Comparison of ENCODE assay signal across 32 cellular contexts in the genomic region with DNA sequence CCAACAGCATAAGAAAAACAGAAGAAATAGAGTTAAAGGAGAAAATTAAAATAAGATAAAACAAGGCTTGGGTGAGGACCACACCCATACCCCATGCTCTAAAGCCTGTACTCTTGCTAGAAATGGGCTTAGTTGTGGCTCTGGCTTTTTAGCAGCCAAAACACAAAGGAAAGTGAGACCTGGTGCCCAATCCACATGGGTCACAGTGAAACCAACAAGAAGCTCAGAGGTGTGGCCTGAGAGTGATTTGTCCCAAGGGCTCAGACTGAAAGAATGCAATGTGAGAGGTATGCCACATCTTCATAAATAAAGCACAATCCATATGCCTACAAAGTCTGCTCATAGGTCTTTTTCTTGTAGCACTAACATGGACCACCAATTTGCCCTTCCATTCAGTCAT.
"Had no signal": no experiment of that assay in that cellular context is flagged by ENCODE, and none has a peak within 500 bp of the region (broad histone marks: within the 10 kb centered on the region; RNA-seq: fewer than 3 reads in every experiment).

No MANE protein-coding gene starts in this region.

- H3K4me1 ChIP-seq: body of pancreas, esophagus muscularis mucosa, foreskin keratinocyte, gastrocnemius medialis had no signal

- H3K27ac ChIP-seq: adrenal gland, body of pancreas, esophagus muscularis mucosa, foreskin keratinocyte, gastrocnemius medialis, heart left ventricle, VCaP had no signal

- H3K4me3 Mint-ChIP-seq: activated B cell treated with CpG ODN at 0.5 μM for 24 hours; activated naive CD4-positive, alpha-beta T cell treated with anti-CD3 and anti-CD28 coated beads for 36 hours; activated naive CD4-positive, alpha-beta T cell treated with anti-CD3 and anti-CD28 coated beads, Interleukin-2, amount 50 U/mL, for 24 hours; activated naive CD8-positive, alpha-beta T cell treated with anti-CD3 and anti-CD28 coated beads for 36 hours; activated naive CD8-positive, alpha-beta T cell treated with anti-CD3 and anti-CD28 coated beads, Interleukin-2, amount 50 U/mL, for 24 hours; activated T-helper 1 cell treated with anti-CD3 and anti-CD28 coated beads, Interleukin-12 subunit alpha, Interleukin-12 subunit beta, Interleukin-2, Interleukin-4 antibody, amounts not matched to agents 30 ng/mL and 10 ng/mL and 1 ng/mL, durations not matched to agents 14 hours and 24 hours and 36 hours; effector memory CD8-positive, alpha-beta T cell had no signal

- H3K27me3 Mint-ChIP-seq: activated B cell treated with CpG ODN at 0.5 μM for 24 hours; activated naive CD4-positive, alpha-beta T cell treated with anti-CD3 and anti-CD28 coated beads, Interleukin-2, amount 50 U/mL, for 24 hours; activated naive CD8-positive, alpha-beta T cell treated with anti-CD3 and anti-CD28 coated beads for 36 hours; activated naive CD8-positive, alpha-beta T cell treated with anti-CD3 and anti-CD28 coated beads, Interleukin-2, amount 50 U/mL, for 24 hours; effector memory CD8-positive, alpha-beta T cell had no signal

- H3K27me3 ChIP-seq: adrenal gland, body of pancreas, esophagus muscularis mucosa, foreskin keratinocyte, gastrocnemius medialis, heart left ventricle had no signal

- H3K9me3 Mint-ChIP-seq: activated B cell treated with CpG ODN at 0.5 μM for 24 hours; activated naive CD4-positive, alpha-beta T cell treated with anti-CD3 and anti-CD28 coated beads for 36 hours; activated naive CD4-positive, alpha-beta T cell treated with anti-CD3 and anti-CD28 coated beads, Interleukin-2, amount 50 U/mL, for 24 hours; activated naive CD8-positive, alpha-beta T cell treated with anti-CD3 and anti-CD28 coated beads for 36 hours; activated naive CD8-positive, alpha-beta T cell treated with anti-CD3 and anti-CD28 coated beads, Interleukin-2, amount 50 U/mL, for 24 hours; activated T-helper 1 cell treated with anti-CD3 and anti-CD28 coated beads, Interleukin-12 subunit alpha, Interleukin-12 subunit beta, Interleukin-2, Interleukin-4 antibody, amounts not matched to agents 30 ng/mL and 10 ng/mL and 1 ng/mL, durations not matched to agents 14 hours and 24 hours and 36 hours; activated T-helper 2 cell treated with anti-CD3 and anti-CD28 coated beads, Interferon-gamma antibody, Interleukin-2, Interleukin-4, amounts not matched to agents 10 μg/mL and 5 μg/mL and 100 μg/mL, durations not matched to agents 14 hours and 24 hours and 36 hours; effector memory CD8-positive, alpha-beta T cell had no signal

- ATAC-seq: activated CD4-positive, CD25-positive, alpha-beta regulatory T cell treated with anti-CD3 and anti-CD28 coated beads, Interleukin-2, amount 50 U/mL, for 24 hours; activated naive CD8-positive, alpha-beta T cell treated with anti-CD3 and anti-CD28 coated beads, Interleukin-2, amount 50 U/mL, for 24 hours; body of pancreas; effector memory CD8-positive, alpha-beta T cell; foreskin keratinocyte; gastrocnemius medialis; heart left ventricle had no signal

- DNase-seq: activated B cell treated with CpG ODN at 0.5 μM for 24 hours; activated CD4-positive, alpha-beta T cell treated with anti-CD3 and anti-CD28 coated beads for 48 hours; activated CD4-positive, alpha-beta T cell treated with anti-CD3 and anti-CD28 coated beads, Interleukin-2, amount 50 U/mL, for 1 hour; activated CD4-positive, alpha-beta T cell treated with anti-CD3 and anti-CD28 coated beads, Interleukin-2, amount 50 U/mL, for 48 hours; activated CD8-positive, alpha-beta memory T cell treated with anti-CD3 and anti-CD28 coated beads, Interleukin-2, amount 50 U/mL, for 48 hours; activated effector memory CD4-positive, alpha-beta T cell treated with anti-CD3 and anti-CD28 coated beads, Interleukin-2, amount 50 U/mL, for 16 hours; activated naive CD4-positive, alpha-beta T cell treated with anti-CD3 and anti-CD28 coated beads for 36 hours; activated naive CD8-positive, alpha-beta T cell treated with anti-CD3 and anti-CD28 coated beads for 36 hours; activated naive CD8-positive, alpha-beta T cell treated with anti-CD3 and anti-CD28 coated beads, Interleukin-2, amount 50 U/mL, for 24 hours; activated T-cell treated with anti-CD3 and anti-CD28 coated beads, Interleukin-2, amount 50 U/mL, for 48 hours; adrenal gland; amygdala; aorta; body of pancreas; caudate nucleus; cortex of kidney; dermis blood vessel endothelial cell; effector CD4-positive, alpha-beta T cell; effector memory CD8-positive, alpha-beta T cell; erythroblast; foreskin keratinocyte; gastrocnemius medialis; glutamatergic neuron; heart left ventricle; T-helper 1 cell; T-helper 2 cell had no signal

- H3K27ac Mint-ChIP-seq: activated B cell treated with CpG ODN at 0.5 μM for 24 hours; activated naive CD4-positive, alpha-beta T cell treated with anti-CD3 and anti-CD28 coated beads for 36 hours; activated naive CD4-positive, alpha-beta T cell treated with anti-CD3 and anti-CD28 coated beads, Interleukin-2, amount 50 U/mL, for 24 hours; activated naive CD8-positive, alpha-beta T cell treated with anti-CD3 and anti-CD28 coated beads for 36 hours; activated naive CD8-positive, alpha-beta T cell treated with anti-CD3 and anti-CD28 coated beads, Interleukin-2, amount 50 U/mL, for 24 hours; activated T-helper 1 cell treated with anti-CD3 and anti-CD28 coated beads, Interleukin-12 subunit alpha, Interleukin-12 subunit beta, Interleukin-2, Interleukin-4 antibody, amounts not matched to agents 30 ng/mL and 10 ng/mL and 1 ng/mL, durations not matched to agents 14 hours and 24 hours and 36 hours; activated T-helper 2 cell treated with anti-CD3 and anti-CD28 coated beads, Interferon-gamma antibody, Interleukin-2, Interleukin-4, amounts not matched to agents 10 μg/mL and 5 μg/mL and 100 μg/mL, durations not matched to agents 14 hours and 24 hours and 36 hours had no signal

- H3K4me1 Mint-ChIP-seq: activated B cell treated with CpG ODN at 0.5 μM for 24 hours had no signal

- H3K9me3 ChIP-seq: adrenal gland, body of pancreas, esophagus muscularis mucosa, gastrocnemius medialis, heart left ventricle had no signal

- H3K4me3 ChIP-seq: adrenal gland, body of pancreas, esophagus muscularis mucosa, gastrocnemius medialis, heart left ventricle had no signal
